In genomic region chr3:72099331-72100061, GRCh38 we compare ENCODE assay signal across 1 cellular context.
TF ChIP-seq lines count a peak whose summit lies in the region.

No MANE protein-coding gene starts in this region.

TF ChIP-seq in K562, 482 proteins besides CTCF, POLR2A, EP300 and RAD21 (continued from another document):
- TF ChIP-seq HDAC1 (IDR thresholded peaks at IDR 0.05) (no peak), KDM1A (IDR thresholded peaks at IDR 0.05) (peak in 1 of 2 experiments; percentile 48; a peak in 3 of 4 replicates), MED1 (CRISPR knock-in tag; IDR thresholded peaks at IDR 0.05; ENCODE audit: borderline replicate concordance) (no peak), BCOR (IDR thresholded peaks at IDR 0.05) (peak; percentile 84), BRD9 (IDR thresholded peaks at IDR 0.05; ENCODE audit: low read depth, partially characterized antibody) (peak; percentile 39), HNRNPL (IDR thresholded peaks at IDR 0.05; ENCODE audit: low read depth, low read length) (no peak), PHF21A (IDR thresholded peaks at IDR 0.05; ENCODE audit: borderline replicate concordance, low read depth) (no peak), ZFP36 (IDR thresholded peaks at IDR 0.05; ENCODE audit: low read depth, low read length, partially characterized antibody) (peak; percentile 86), RBM25 (IDR thresholded peaks at IDR 0.05; ENCODE audit: low read depth, low read length, severe bottlenecking) (peak; percentile 96)
